In the genomic region with DNA sequence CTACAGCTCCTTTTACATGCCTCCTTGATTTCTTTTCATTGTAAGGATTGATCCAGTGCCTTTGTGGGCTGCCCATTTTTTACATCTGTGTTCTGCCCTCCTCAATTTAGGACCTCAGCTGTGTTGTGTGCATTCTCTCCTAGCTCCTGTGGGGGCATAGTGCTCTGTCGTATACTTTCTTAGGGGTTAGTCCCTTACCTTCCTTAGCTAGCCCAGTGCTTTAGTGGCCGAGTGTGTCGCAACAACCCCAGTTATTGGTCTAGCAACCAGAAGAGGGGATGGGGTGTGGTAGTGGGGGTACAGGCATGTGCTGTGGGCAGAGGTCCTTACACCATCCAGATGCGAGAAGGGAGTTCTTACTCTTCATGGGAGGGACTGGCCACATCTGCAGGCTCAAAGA, we compare ENCODE assay signal across 2 cellular contexts.
TF ChIP-seq lines count a peak whose summit lies in the region.

No MANE protein-coding gene starts in this region.

TF ChIP-seq in GM23338, 12 proteins besides CTCF, POLR2A, EP300 and RAD21 (continues in another document):
- TF ChIP-seq, protein P1, sequence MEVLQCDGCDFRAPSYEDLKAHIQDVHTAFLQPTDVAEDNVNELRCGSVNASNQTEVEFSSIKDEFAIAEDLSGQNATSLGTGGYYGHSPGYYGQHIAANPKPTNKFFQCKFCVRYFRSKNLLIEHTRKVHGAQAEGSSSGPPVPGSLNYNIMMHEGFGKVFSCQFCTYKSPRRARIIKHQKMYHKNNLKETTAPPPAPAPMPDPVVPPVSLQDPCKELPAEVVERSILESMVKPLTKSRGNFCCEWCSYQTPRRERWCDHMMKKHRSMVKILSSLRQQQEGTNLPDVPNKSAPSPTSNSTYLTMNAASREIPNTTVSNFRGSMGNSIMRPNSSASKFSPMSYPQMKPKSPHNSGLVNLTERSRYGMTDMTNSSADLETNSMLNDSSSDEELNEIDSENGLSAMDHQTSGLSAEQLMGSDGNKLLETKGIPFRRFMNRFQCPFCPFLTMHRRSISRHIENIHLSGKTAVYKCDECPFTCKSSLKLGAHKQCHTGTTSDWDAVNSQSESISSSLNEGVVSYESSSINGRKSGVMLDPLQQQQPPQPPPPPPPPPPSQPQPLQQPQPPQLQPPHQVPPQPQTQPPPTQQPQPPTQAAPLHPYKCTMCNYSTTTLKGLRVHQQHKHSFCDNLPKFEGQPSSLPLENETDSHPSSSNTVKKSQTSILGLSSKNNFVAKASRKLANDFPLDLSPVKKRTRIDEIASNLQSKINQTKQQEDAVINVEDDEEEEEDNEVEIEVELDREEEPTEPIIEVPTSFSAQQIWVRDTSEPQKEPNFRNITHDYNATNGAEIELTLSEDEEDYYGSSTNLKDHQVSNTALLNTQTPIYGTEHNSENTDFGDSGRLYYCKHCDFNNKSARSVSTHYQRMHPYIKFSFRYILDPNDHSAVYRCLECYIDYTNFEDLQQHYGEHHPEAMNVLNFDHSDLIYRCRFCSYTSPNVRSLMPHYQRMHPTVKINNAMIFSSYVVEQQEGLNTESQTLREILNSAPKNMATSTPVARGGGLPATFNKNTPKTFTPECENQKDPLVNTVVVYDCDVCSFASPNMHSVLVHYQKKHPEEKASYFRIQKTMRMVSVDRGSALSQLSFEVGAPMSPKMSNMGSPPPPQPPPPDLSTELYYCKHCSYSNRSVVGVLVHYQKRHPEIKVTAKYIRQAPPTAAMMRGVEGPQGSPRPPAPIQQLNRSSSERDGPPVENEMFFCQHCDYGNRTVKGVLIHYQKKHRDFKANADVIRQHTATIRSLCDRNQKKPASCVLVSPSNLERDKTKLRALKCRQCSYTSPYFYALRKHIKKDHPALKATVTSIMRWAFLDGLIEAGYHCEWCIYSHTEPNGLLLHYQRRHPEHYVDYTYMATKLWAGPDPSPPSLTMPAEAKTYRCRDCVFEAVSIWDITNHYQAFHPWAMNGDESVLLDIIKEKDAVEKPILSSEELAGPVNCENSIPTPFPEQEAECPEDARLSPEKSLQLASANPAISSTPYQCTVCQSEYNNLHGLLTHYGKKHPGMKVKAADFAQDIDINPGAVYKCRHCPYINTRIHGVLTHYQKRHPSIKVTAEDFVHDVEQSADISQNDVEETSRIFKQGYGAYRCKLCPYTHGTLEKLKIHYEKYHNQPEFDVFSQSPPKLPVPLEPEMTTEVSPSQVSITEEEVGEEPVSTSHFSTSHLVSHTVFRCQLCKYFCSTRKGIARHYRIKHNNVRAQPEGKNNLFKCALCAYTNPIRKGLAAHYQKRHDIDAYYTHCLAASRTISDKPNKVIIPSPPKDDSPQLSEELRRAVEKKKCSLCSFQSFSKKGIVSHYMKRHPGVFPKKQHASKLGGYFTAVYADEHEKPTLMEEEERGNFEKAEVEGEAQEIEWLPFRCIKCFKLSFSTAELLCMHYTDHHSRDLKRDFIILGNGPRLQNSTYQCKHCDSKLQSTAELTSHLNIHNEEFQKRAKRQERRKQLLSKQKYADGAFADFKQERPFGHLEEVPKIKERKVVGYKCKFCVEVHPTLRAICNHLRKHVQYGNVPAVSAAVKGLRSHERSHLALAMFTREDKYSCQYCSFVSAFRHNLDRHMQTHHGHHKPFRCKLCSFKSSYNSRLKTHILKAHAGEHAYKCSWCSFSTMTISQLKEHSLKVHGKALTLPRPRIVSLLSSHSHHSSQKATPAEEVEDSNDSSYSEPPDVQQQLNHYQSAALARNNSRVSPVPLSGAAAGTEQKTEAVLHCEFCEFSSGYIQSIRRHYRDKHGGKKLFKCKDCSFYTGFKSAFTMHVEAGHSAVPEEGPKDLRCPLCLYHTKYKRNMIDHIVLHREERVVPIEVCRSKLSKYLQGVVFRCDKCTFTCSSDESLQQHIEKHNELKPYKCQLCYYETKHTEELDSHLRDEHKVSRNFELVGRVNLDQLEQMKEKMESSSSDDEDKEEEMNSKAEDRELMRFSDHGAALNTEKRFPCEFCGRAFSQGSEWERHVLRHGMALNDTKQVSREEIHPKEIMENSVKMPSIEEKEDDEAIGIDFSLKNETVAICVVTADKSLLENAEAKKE (CRISPR knock-in tag; IDR thresholded peaks at IDR 0.05): no peak
- no peak for TF ChIP-seq CREB1 (CRISPR knock-in tag; IDR thresholded peaks at IDR 0.05; ENCODE audit: low read depth)
- no peak for TF ChIP-seq POLR2AphosphoS5 (IDR thresholded peaks at IDR 0.05; ENCODE audit: low read depth)
- no peak for TF ChIP-seq ZNF331 (CRISPR knock-in tag; IDR thresholded peaks at IDR 0.05; ENCODE audit: low read depth)
- TF ChIP-seq, protein P2, sequence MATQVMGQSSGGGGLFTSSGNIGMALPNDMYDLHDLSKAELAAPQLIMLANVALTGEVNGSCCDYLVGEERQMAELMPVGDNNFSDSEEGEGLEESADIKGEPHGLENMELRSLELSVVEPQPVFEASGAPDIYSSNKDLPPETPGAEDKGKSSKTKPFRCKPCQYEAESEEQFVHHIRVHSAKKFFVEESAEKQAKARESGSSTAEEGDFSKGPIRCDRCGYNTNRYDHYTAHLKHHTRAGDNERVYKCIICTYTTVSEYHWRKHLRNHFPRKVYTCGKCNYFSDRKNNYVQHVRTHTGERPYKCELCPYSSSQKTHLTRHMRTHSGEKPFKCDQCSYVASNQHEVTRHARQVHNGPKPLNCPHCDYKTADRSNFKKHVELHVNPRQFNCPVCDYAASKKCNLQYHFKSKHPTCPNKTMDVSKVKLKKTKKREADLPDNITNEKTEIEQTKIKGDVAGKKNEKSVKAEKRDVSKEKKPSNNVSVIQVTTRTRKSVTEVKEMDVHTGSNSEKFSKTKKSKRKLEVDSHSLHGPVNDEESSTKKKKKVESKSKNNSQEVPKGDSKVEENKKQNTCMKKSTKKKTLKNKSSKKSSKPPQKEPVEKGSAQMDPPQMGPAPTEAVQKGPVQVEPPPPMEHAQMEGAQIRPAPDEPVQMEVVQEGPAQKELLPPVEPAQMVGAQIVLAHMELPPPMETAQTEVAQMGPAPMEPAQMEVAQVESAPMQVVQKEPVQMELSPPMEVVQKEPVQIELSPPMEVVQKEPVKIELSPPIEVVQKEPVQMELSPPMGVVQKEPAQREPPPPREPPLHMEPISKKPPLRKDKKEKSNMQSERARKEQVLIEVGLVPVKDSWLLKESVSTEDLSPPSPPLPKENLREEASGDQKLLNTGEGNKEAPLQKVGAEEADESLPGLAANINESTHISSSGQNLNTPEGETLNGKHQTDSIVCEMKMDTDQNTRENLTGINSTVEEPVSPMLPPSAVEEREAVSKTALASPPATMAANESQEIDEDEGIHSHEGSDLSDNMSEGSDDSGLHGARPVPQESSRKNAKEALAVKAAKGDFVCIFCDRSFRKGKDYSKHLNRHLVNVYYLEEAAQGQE (IDR thresholded peaks at IDR 0.05; ENCODE audit: unreplicated experiment): no peak
- no peak for TF ChIP-seq JUNB (IDR thresholded peaks at IDR 0.05; ENCODE audit: unreplicated experiment)
- no peak for TF ChIP-seq EZH2 (IDR thresholded peaks at IDR 0.05; ENCODE audit: low read depth, unreplicated experiment)
- TF ChIP-seq, protein P3, sequence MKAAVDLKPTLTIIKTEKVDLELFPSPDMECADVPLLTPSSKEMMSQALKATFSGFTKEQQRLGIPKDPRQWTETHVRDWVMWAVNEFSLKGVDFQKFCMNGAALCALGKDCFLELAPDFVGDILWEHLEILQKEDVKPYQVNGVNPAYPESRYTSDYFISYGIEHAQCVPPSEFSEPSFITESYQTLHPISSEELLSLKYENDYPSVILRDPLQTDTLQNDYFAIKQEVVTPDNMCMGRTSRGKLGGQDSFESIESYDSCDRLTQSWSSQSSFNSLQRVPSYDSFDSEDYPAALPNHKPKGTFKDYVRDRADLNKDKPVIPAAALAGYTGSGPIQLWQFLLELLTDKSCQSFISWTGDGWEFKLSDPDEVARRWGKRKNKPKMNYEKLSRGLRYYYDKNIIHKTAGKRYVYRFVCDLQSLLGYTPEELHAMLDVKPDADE (IDR thresholded peaks at IDR 0.05): no peak
- no peak for TF ChIP-seq NANOG (IDR thresholded peaks at IDR 0.05; ENCODE audit: borderline replicate concordance)
- TF ChIP-seq EZH2phosphoT487 (IDR thresholded peaks at IDR 0.05; ENCODE audit: unreplicated experiment): no peak

TF ChIP-seq in GM12878, 131 proteins besides CTCF, POLR2A, EP300 and RAD21:
- no peak for TF ChIP-seq TCF12 (IDR thresholded peaks at IDR 0.05; ENCODE audit: low read depth, low read length)
